8 cellular contexts compared by ENCODE assay signal in genomic region chr11:67584205-67584880, GRCh38. TPM values are rescaled to one million over a fixed set of nuclear protein-coding genes. Genes with fewer than 3 reads are reported as not detected.
A peak's percentile ranks its signal among the peaks of the same experiment; 100 is the strongest.
DNase-seq lines count a peak whose midpoint lies in the region; ATAC-seq and TF ChIP-seq lines count a peak whose summit lies in the region.

No MANE protein-coding gene starts in this region.

- H3K36me3 Mint-ChIP-seq in activated naive CD4-positive, alpha-beta T cell treated with anti-CD3 and anti-CD28 coated beads, Interleukin-2, amount 10 ng/mL, durations not matched to agents 7 days and 5 days, result peaks cover 17% of the 10 kb centered on the region
- H3K36me3 Mint-ChIP-seq in neural progenitor cell, result peaks cover 27% of the 10 kb centered on the region

- peak overlapping the region; percentile 91 for H3K4me2 ChIP-seq in neural progenitor cell

- H3K36me3 ChIP-seq in neural progenitor cell, result no peaks in the 10 kb centered on the region

- H3K4me1 Mint-ChIP-seq in activated naive CD4-positive, alpha-beta T cell treated with anti-CD3 and anti-CD28 coated beads, Interleukin-2, amount 10 ng/mL, durations not matched to agents 7 days and 5 days, result peaks cover 47% of the 10 kb centered on the region
- peaks cover 53% of the 10 kb centered on the region for H3K4me1 Mint-ChIP-seq in neural progenitor cell

- H3K4me3 Mint-ChIP-seq in activated naive CD4-positive, alpha-beta T cell treated with anti-CD3 and anti-CD28 coated beads, Interleukin-2, amount 10 ng/mL, durations not matched to agents 7 days and 5 days, result peak overlapping the region; percentile 74
- H3K4me3 Mint-ChIP-seq in neural progenitor cell, result peak overlapping the region; percentile 87

- peaks cover 11% of the 10 kb centered on the region for H3K4me1 ChIP-seq in neural progenitor cell

- no peak for TF ChIP-seq CTCF in neural progenitor cell (IDR thresholded peaks at IDR 0.05)

- peak overlapping the region; percentile 82 for H3K4me3 ChIP-seq in neural progenitor cell

- H3K79me2 ChIP-seq in neural progenitor cell (ENCODE audit: low read depth), result peaks cover 28% of the 10 kb centered on the region

- H3K9me3 Mint-ChIP-seq in activated naive CD4-positive, alpha-beta T cell treated with anti-CD3 and anti-CD28 coated beads, Interleukin-2, amount 10 ng/mL, durations not matched to agents 7 days and 5 days, result no peaks in the 10 kb centered on the region
- H3K9me3 Mint-ChIP-seq in neural progenitor cell, result no peaks in the 10 kb centered on the region

- peaks cover 38% of the 10 kb centered on the region for H3K27me3 ChIP-seq in neural progenitor cell

- peaks cover 28% of the 10 kb centered on the region for H4K20me1 ChIP-seq in neural progenitor cell (ENCODE audit: low read depth)

- CTCF ChIA-PET in activated naive CD4-positive, alpha-beta T cell treated with anti-CD3 and anti-CD28 coated beads, Interleukin-2, amount 10 ng/mL, durations not matched to agents 7 days and 5 days (lab: Charles Lee), result interaction anchor here (1.3 to 3.2 kb wide), 4 partner anchors 8 to 30 kb away, joined by 3 to 10 read pairs (median 6); no protein-coding TSS in a partner anchor

- H3K9ac ChIP-seq in neural progenitor cell, result peak overlapping the region; percentile 82

- no peak overlapping the region for H2AFZ ChIP-seq in neural progenitor cell (replicated peaks)

- H3F3A ChIP-seq in neural progenitor cell (ENCODE audit: low read depth), result peaks cover 33% of the 10 kb centered on the region

- peak overlapping the region; percentile 67 for H3K27ac Mint-ChIP-seq in activated naive CD4-positive, alpha-beta T cell treated with anti-CD3 and anti-CD28 coated beads, Interleukin-2, amount 10 ng/mL, durations not matched to agents 7 days and 5 days
- H3K27ac Mint-ChIP-seq in neural progenitor cell, result peak overlapping the region; percentile 21

- no peak for ATAC-seq in HG02884 (IDR thresholded peaks at IDR 0.05; ENCODE audit: unreplicated experiment)

- no peaks in the 10 kb centered on the region for H3K9me3 ChIP-seq in neural progenitor cell (ENCODE audit: low read depth)

- DNase-seq in activated CD4-positive, CD25-positive, alpha-beta regulatory T cell treated with anti-CD3 and anti-CD28 coated beads, Interleukin-2, amount 50 U/mL, for 72 hours, result peak; percentile 45
- no peak for DNase-seq in activated CD4-positive, CD25-positive, alpha-beta regulatory T cell (lab: John Stamatoyannopoulos, UW)
- DNase-seq in NCI-H526 treated with DMSO at 0.1 percent for 48 hours (lab: John Stamatoyannopoulos, UW), result peak; percentile 53
- DNase-seq in activated naive CD4-positive, alpha-beta T cell treated with anti-CD3 and anti-CD28 coated beads, Interleukin-2, amount 10 ng/mL, durations not matched to agents 7 days and 5 days, result peak; percentile 62
- DNase-seq in globus pallidus (ENCODE audit: low spot score), result peak; percentile 54
- peak; percentile 73 for DNase-seq in neural progenitor cell (ENCODE audit: low spot score)
- DNase-seq in NCI-H446 (lab: John Stamatoyannopoulos, UW), result no peak

- H3K27ac ChIP-seq in neural progenitor cell, result no peak overlapping the region

- peaks cover 33% of the 10 kb centered on the region for H3K27me3 Mint-ChIP-seq in activated naive CD4-positive, alpha-beta T cell treated with anti-CD3 and anti-CD28 coated beads, Interleukin-2, amount 10 ng/mL, durations not matched to agents 7 days and 5 days
- peaks cover 12% of the 10 kb centered on the region for H3K27me3 Mint-ChIP-seq in neural progenitor cell (ENCODE audit: insufficient read depth, low read depth)

RNA-seq across cellular contexts. Expression of gene GSTP1, which starts 0.7 kb away (rescaled TPM):
- total RNA-seq in neural progenitor cell (ENCODE audit: low replicate concordance), result 436 and 1,035 TPM in 2 replicates

RNA-seq across cellular contexts. Expression of gene NDUFV1, which starts 22.4 kb away (rescaled TPM):
- total RNA-seq in neural progenitor cell (ENCODE audit: low replicate concordance), result 71.0 and 137 TPM in 2 replicates

RNA-seq across cellular contexts. Expression of gene NUDT8, which starts 45.4 kb away (rescaled TPM):
- total RNA-seq in neural progenitor cell (ENCODE audit: low replicate concordance), result 1.6 and 4.1 TPM in 2 replicates

RNA-seq across cellular contexts. Expression of gene TBX10, which starts 55.2 kb away (rescaled TPM):
- not detected in 2 replicates for total RNA-seq in neural progenitor cell (ENCODE audit: low replicate concordance)

Comparison
In these comparisons a context has a peak if more than half of its experiments do, and no peak if none do; other contexts are left out.
1. DNase-seq: peak in activated CD4-positive, CD25-positive, alpha-beta regulatory T cell treated with anti-CD3 and anti-CD28 coated beads, Interleukin-2, amount 50 U/mL, for 72 hours (single experiment), NCI-H526 treated with DMSO at 0.1 percent for 48 hours (single experiment), activated naive CD4-positive, alpha-beta T cell treated with anti-CD3 and anti-CD28 coated beads, Interleukin-2, amount 10 ng/mL, durations not matched to agents 7 days and 5 days (single experiment), globus pallidus (single experiment) and neural progenitor cell (single experiment); none in activated CD4-positive, CD25-positive, alpha-beta regulatory T cell (0 of 4) and NCI-H446 (0 of 2).